16 cellular contexts compared by ENCODE assay signal in genomic region chr10:73838008-73838567, GRCh38. TPM values are rescaled to one million over a fixed set of nuclear protein-coding genes. Genes with fewer than 3 reads are reported as not detected.
DNase-seq lines count a peak whose midpoint lies in the region; ATAC-seq, FAIRE-seq and TF ChIP-seq lines count a peak whose summit lies in the region.
"Had no signal": no experiment of that assay in that cellular context is flagged by ENCODE, and none has a peak within 500 bp of the region (broad histone marks: within the 10 kb centered on the region; RNA-seq: fewer than 3 reads in every experiment).

No MANE protein-coding gene starts in this region.

- intact Hi-C loops in PC-3 (cut with micrococcal nuclease) (loop anchor here (5.0 kb wide), 1 partner anchor 39 kb away; no protein-coding TSS in a partner anchor), vagina (cut with DNase I) (no loop called here)
- intact Hi-C loops in dendritic cell treated with granulocyte-macrophage colony-stimulating factor and Interleukin-4, amounts not matched to agents 40 ng/mL and 50 ng/mL, for 4 days (cut with micrococcal nuclease) = no loop called here

- H3K4me3 ChIP-seq in PC-3 (ENCODE audit: low read length) (no peak overlapping the region), mesenchymal stem cell (ENCODE audit: insufficient read depth in 1 of 2, low read depth in 1 of 2, low read length in 2 of 2) (no peak overlapping the region), vagina (no peak overlapping the region)

- H3K27ac ChIP-seq in PC-3 (ENCODE audit: low read length) = no peak overlapping the region
- no peak overlapping the region for H3K27ac ChIP-seq in mesenchymal stem cell (ENCODE audit: low read length, poor library complexity, severe bottlenecking)
- no peak overlapping the region for H3K27ac ChIP-seq in vagina

- no peaks in the 10 kb centered on the region for H3F3A ChIP-seq in PC-3 (ENCODE audit: low read length, unreplicated experiment)

- no peaks in the 10 kb centered on the region for H3K9me2 ChIP-seq in PC-3 (replicated peaks; ENCODE audit: low read length)

- no peaks in the 10 kb centered on the region for H3K79me1 ChIP-seq in mesenchymal stem cell (replicated peaks; ENCODE audit: low read length, poor library complexity, severe bottlenecking)

- peak overlapping the region; percentile 39 for H3K27ac Mint-ChIP-seq in dendritic cell treated with granulocyte-macrophage colony-stimulating factor and Interleukin-4, amounts not matched to agents 40 ng/mL and 50 ng/mL, for 4 days

- no peak overlapping the region for H4K8ac ChIP-seq in mesenchymal stem cell (ENCODE audit: low read length)

- no peaks in the 10 kb centered on the region for H4K20me1 ChIP-seq in PC-3 (ENCODE audit: low read length)

- H3K4me2 ChIP-seq in PC-3 (ENCODE audit: low read length) (no peak overlapping the region), mesenchymal stem cell (ENCODE audit: low read length, poor library complexity, severe bottlenecking) (no peak overlapping the region)

- H2BK15ac ChIP-seq in mesenchymal stem cell (ENCODE audit: low read depth, poor library complexity, severe bottlenecking) = no peak overlapping the region

- H3K79me2 ChIP-seq in PC-3 (ENCODE audit: low read length) = no peaks in the 10 kb centered on the region

- no peak overlapping the region for H3K23ac ChIP-seq in mesenchymal stem cell (ENCODE audit: low read length in 2 of 2)

- H3K4me1 ChIP-seq in PC-3 (ENCODE audit: insufficient read depth, low read length) = peaks cover 23% of the 10 kb centered on the region
- peaks cover 14% of the 10 kb centered on the region for H3K4me1 ChIP-seq in mesenchymal stem cell (ENCODE audit: control insufficient read depth, insufficient read depth, low read depth, low read length)
- no peaks in the 10 kb centered on the region for H3K4me1 ChIP-seq in vagina
- H3K4me1 ChIP-seq: BE2C had no signal

- DNase-seq in PC-3 (no peak), mesenchymal stem cell (no peak), NCI-H82 (lab: John Stamatoyannopoulos, UW) (no peak), vagina (ENCODE audit: extremely low spot score in 2 of 2) (no peak), NOMO-1 treated with DMSO at 0.1 percent for 48 hours (lab: John Stamatoyannopoulos, UW; ENCODE audit: unreplicated experiment) (no peak), frontal cortex (ENCODE audit: low spot score in 2 of 2) (no peak)
- DNase-seq: BE2C; CD8-positive, alpha-beta memory T cell; DND-41; GF-D8; NCI-H1436 treated with DMSO at 0.1 percent for 48 hours; NCI-H2081; NCI-H524 treated with DMSO at 0.1 percent for 48 hours; NK-92 treated with Interleukin-12 subunit alpha and Interleukin-12 subunit beta, amount 100 ng/mL, for 24 hours had no signal

- BruUV-seq in PC-3 (replicated peaks; lab: Mats Ljungman, UMichigan) = no TSS peak

- H3K9me3 Mint-ChIP-seq in dendritic cell treated with granulocyte-macrophage colony-stimulating factor and Interleukin-4, amounts not matched to agents 40 ng/mL and 50 ng/mL, for 4 days = no peaks in the 10 kb centered on the region
- H3K9me3 Mint-ChIP-seq: CD8-positive, alpha-beta memory T cell; IgD-negative memory B cell had no signal

- no peak overlapping the region for H2AK5ac ChIP-seq in mesenchymal stem cell (ENCODE audit: low read length, severe bottlenecking)

- H2BK120ac ChIP-seq in mesenchymal stem cell (ENCODE audit: low read depth, low read length) = no peak overlapping the region

- POLR2A ChIA-PET in PC-3 (lab: Charles Lee; ENCODE audit: unreplicated experiment) = no interaction called here

- H2BK5ac ChIP-seq in mesenchymal stem cell (ENCODE audit: low read depth, low read length, poor library complexity, severe bottlenecking) = no peak overlapping the region

- FAIRE-seq in frontal cortex (lab: Jason Lieb, UNC) = no peak

- H4K91ac ChIP-seq in mesenchymal stem cell (ENCODE audit: low read length) = no peak overlapping the region

- H2AFZ ChIP-seq in PC-3 (ENCODE audit: low read length) (no peak overlapping the region), mesenchymal stem cell (ENCODE audit: low read depth, low read length) (no peak overlapping the region)

- no peak for TF ChIP-seq POLR2A in vagina (IDR thresholded peaks at IDR 0.05)

- no peak overlapping the region for H2BK12ac ChIP-seq in mesenchymal stem cell (ENCODE audit: low read length in 2 of 2)

- H3K36me3 ChIP-seq in PC-3 (ENCODE audit: low read depth, low read length) (peaks cover 87% of the 10 kb centered on the region), mesenchymal stem cell (ENCODE audit: control insufficient read depth in 1 of 2, insufficient read depth in 2 of 2, low read depth in 1 of 2, low read length in 2 of 2) (peaks cover 58 to 67% of the 10 kb centered on the region in 2 experiments), vagina (peaks cover 0 to 56% of the 10 kb centered on the region in 2 donors)

- ATAC-seq in PC-3 = peak; percentile 2

- CTCF ChIA-PET in PC-3 (lab: Charles Lee) = interaction anchor here (0.8 to 1.5 kb wide), 4 partner anchors 18 to 42 kb away, joined by 3 to 10 read pairs (median 6); no protein-coding TSS in a partner anchor

- no peaks in the 10 kb centered on the region for H3K9me3 ChIP-seq in PC-3 (ENCODE audit: low read length)
- no peaks in the 10 kb centered on the region for H3K9me3 ChIP-seq in mesenchymal stem cell (ENCODE audit: control insufficient read depth, low read length)
- H3K9me3 ChIP-seq in vagina = no peaks in the 10 kb centered on the region
- H3K9me3 ChIP-seq: BE2C had no signal

- H3K18ac ChIP-seq in mesenchymal stem cell (ENCODE audit: low read depth in 1 of 2, low read length in 2 of 2) = peak overlapping the region in 1 of 2 experiments; percentile 18

- H3K4me3 Mint-ChIP-seq in dendritic cell treated with granulocyte-macrophage colony-stimulating factor and Interleukin-4, amounts not matched to agents 40 ng/mL and 50 ng/mL, for 4 days = no peak overlapping the region
- H3K4me3 Mint-ChIP-seq: CD8-positive, alpha-beta memory T cell; IgD-negative memory B cell had no signal

- H3K14ac ChIP-seq in mesenchymal stem cell (ENCODE audit: low read length in 2 of 2) = no peak overlapping the region

- no peak overlapping the region for H3K4ac ChIP-seq in mesenchymal stem cell (ENCODE audit: low read depth in 1 of 2, low read length in 2 of 2)

- TF ChIP-seq CTCF in PC-3 (conservative IDR thresholded peaks at IDR 0.05; ENCODE audit: low read depth, low read length) (no peak), vagina (IDR thresholded peaks at IDR 0.05) (no peak)

- H3K27me3 ChIP-seq in PC-3 (ENCODE audit: low read length) (no peaks in the 10 kb centered on the region), mesenchymal stem cell (ENCODE audit: control insufficient read depth in 1 of 2, insufficient read depth in 1 of 2, low read length in 2 of 2) (no peaks in the 10 kb centered on the region), vagina (no peaks in the 10 kb centered on the region)
- H3K27me3 ChIP-seq: BE2C had no signal

- peaks cover 83% of the 10 kb centered on the region for H3K36me3 Mint-ChIP-seq in dendritic cell treated with granulocyte-macrophage colony-stimulating factor and Interleukin-4, amounts not matched to agents 40 ng/mL and 50 ng/mL, for 4 days (ENCODE audit: low read depth)
- H3K36me3 Mint-ChIP-seq: IgD-negative memory B cell had no signal

- H3K9ac ChIP-seq in PC-3 (ENCODE audit: low read length) = no peak overlapping the region
- H3K9ac ChIP-seq in mesenchymal stem cell (ENCODE audit: low read length) = peak overlapping the region; percentile 66

- peaks cover 8% of the 10 kb centered on the region for H3K4me1 Mint-ChIP-seq in dendritic cell treated with granulocyte-macrophage colony-stimulating factor and Interleukin-4, amounts not matched to agents 40 ng/mL and 50 ng/mL, for 4 days (ENCODE audit: low read depth)
- H3K4me1 Mint-ChIP-seq: CD8-positive, alpha-beta memory T cell had no signal

- H3K27me3 Mint-ChIP-seq in dendritic cell treated with granulocyte-macrophage colony-stimulating factor and Interleukin-4, amounts not matched to agents 40 ng/mL and 50 ng/mL, for 4 days = no peaks in the 10 kb centered on the region
- H3K27me3 Mint-ChIP-seq: CD8-positive, alpha-beta memory T cell had no signal

- WGBS in mesenchymal stem cell = 90% methylated on average over 3 of the region's 3 CpGs

RNA-seq across cellular contexts. Expression of gene NDST2, which starts 26.7 kb away (rescaled TPM):
- total RNA-seq in PC-3 (2014; rRNA removed) (53.0 and 89.9 TPM in 2 replicates), vagina (52.8 TPM), frontal cortex (7.7 TPM)
- polyA plus RNA-seq in mesenchymal stem cell (2013, experiment 1 of 2) = 16.6 TPM
- 16.7 TPM for polyA plus RNA-seq in mesenchymal stem cell (2013, experiment 2 of 2)

RNA-seq across cellular contexts. Expression of gene CAMK2G, which starts 36.3 kb away (rescaled TPM):
- total RNA-seq in PC-3 (2014; rRNA removed) (170 and 179 TPM in 2 replicates), vagina (48.9 TPM), frontal cortex (50.1 TPM)
- 17.2 TPM for polyA plus RNA-seq in mesenchymal stem cell (2013, experiment 1 of 2)
- polyA plus RNA-seq in mesenchymal stem cell (2013, experiment 2 of 2) = 16.4 TPM

RNA-seq across cellular contexts. Expression of gene ZSWIM8, which starts 52.7 kb away (rescaled TPM):
- total RNA-seq in PC-3 (2014; rRNA removed) = 152 and 173 TPM in 2 replicates
- polyA plus RNA-seq in mesenchymal stem cell (2013, experiment 1 of 2) = 89.1 TPM
- polyA plus RNA-seq in mesenchymal stem cell (2013, experiment 2 of 2) = 80.7 TPM
- 123 TPM for total RNA-seq in vagina
- 31.8 TPM for total RNA-seq in frontal cortex

RNA-seq across cellular contexts. Expression of gene CHCHD1, which starts 56.2 kb away (rescaled TPM):
- 199 and 238 TPM in 2 replicates for total RNA-seq in PC-3 (2014; rRNA removed)
- polyA plus RNA-seq in mesenchymal stem cell (2013, experiment 1 of 2) = 112 TPM
- polyA plus RNA-seq in mesenchymal stem cell (2013, experiment 2 of 2) = 116 TPM
- 19.6 TPM for total RNA-seq in vagina
- total RNA-seq in frontal cortex = 16.7 TPM
